Comparison of ENCODE assay signal across 1 cellular context in the genomic region with DNA sequence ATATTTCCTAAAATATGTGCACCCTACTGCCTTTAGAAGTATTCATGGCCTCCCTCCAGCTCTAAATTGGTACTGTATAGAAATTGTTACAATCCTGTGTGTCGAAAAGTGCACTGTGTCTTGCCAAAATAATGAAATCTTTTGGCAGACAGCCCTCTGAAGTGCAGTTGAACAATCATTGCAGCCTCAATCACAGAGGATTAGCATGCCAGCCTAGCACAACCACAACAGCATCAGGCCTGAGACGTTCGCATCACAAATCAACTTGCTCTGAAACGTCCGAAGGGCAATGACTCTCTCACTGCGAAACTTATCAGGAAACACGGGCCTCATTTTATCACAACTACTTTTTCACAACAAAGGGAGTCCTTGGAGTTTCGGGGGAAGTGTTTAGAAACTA.
TF ChIP-seq lines count a peak whose summit lies in the region.

No MANE protein-coding gene starts in this region.

TF ChIP-seq in H1, 55 proteins besides CTCF, POLR2A, EP300 and RAD21:
- TF ChIP-seq TAF1 (IDR thresholded peaks at IDR 0.05; ENCODE audit: low read depth, low read length) (no peak), SIRT6 (IDR thresholded peaks at IDR 0.05; ENCODE audit: low read length) (no peak), CBX8 (IDR thresholded peaks at IDR 0.05; ENCODE audit: borderline replicate concordance, low read depth, low read length) (no peak), CHD2 (IDR thresholded peaks at IDR 0.05; ENCODE audit: low read length) (no peak), RFX5 (IDR thresholded peaks at IDR 0.05; ENCODE audit: borderline replicate concordance, low read depth, low read length) (no peak), KDM4A (IDR thresholded peaks at IDR 0.05; ENCODE audit: low read depth, low read length, severe bottlenecking) (no peak), SP4 (IDR thresholded peaks at IDR 0.05; ENCODE audit: low read length) (no peak), ZNF274 (IDR thresholded peaks at IDR 0.05; ENCODE audit: borderline replicate concordance, extremely low read depth, low read length) (no peak), SUZ12 (IDR thresholded peaks at IDR 0.05; ENCODE audit: low read length) (no peak), HDAC2 (IDR thresholded peaks at IDR 0.05; ENCODE audit: borderline replicate concordance in 1 of 2, low read depth in 2 of 2, low read length in 2 of 2) (no peak), SP1 (IDR thresholded peaks at IDR 0.05; ENCODE audit: low read depth, low read length) (no peak), KDM1A (IDR thresholded peaks at IDR 0.05; ENCODE audit: borderline replicate concordance, low read length) (no peak), YY1 (IDR thresholded peaks at IDR 0.05; ENCODE audit: low read depth, low read length) (no peak), BRCA1 (IDR thresholded peaks at IDR 0.05; ENCODE audit: low read depth, low read length) (no peak), CTBP2 (IDR thresholded peaks at IDR 0.05; ENCODE audit: borderline replicate concordance, insufficient read depth, insufficient read length, low read length) (no peak), NRF1 (IDR thresholded peaks at IDR 0.05; ENCODE audit: low read depth, low read length) (no peak), POU5F1 (IDR thresholded peaks at IDR 0.05; ENCODE audit: low read depth, low read length) (no peak)
- TF ChIP-seq, protein P1, sequence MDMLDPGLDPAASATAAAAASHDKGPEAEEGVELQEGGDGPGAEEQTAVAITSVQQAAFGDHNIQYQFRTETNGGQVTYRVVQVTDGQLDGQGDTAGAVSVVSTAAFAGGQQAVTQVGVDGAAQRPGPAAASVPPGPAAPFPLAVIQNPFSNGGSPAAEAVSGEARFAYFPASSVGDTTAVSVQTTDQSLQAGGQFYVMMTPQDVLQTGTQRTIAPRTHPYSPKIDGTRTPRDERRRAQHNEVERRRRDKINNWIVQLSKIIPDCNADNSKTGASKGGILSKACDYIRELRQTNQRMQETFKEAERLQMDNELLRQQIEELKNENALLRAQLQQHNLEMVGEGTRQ (IDR thresholded peaks at IDR 0.05; ENCODE audit: low read length), result no peak
- TF ChIP-seq, protein P2, sequence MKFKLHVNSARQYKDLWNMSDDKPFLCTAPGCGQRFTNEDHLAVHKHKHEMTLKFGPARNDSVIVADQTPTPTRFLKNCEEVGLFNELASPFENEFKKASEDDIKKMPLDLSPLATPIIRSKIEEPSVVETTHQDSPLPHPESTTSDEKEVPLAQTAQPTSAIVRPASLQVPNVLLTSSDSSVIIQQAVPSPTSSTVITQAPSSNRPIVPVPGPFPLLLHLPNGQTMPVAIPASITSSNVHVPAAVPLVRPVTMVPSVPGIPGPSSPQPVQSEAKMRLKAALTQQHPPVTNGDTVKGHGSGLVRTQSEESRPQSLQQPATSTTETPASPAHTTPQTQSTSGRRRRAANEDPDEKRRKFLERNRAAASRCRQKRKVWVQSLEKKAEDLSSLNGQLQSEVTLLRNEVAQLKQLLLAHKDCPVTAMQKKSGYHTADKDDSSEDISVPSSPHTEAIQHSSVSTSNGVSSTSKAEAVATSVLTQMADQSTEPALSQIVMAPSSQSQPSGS (IDR thresholded peaks at IDR 0.05; ENCODE audit: low read length), result no peak
